Comparison of ENCODE assay signal across 8 cellular contexts in genomic region chr3:194134231-194134756, GRCh38. TPM values are rescaled to one million over a fixed set of nuclear protein-coding genes. Genes with fewer than 3 reads are reported as not detected.
A peak's percentile ranks its signal among the peaks of the same experiment; 100 is the strongest.
DNase-seq lines count a peak whose midpoint lies in the region; ATAC-seq, FAIRE-seq and TF ChIP-seq lines count a peak whose summit lies in the region.

No MANE protein-coding gene starts in this region.

- H3K4me1 ChIP-seq in breast epithelium = peaks cover 8 to 15% of the 10 kb centered on the region in 2 donors
- peaks cover 11 to 14% of the 10 kb centered on the region in 2 donors for H3K4me1 ChIP-seq in small intestine (ENCODE audit: control insufficient read depth in 2 of 2, insufficient read depth in 1 of 2, low read depth in 1 of 2, low read length in 1 of 2)

- 0 to 1% (median 0%) methylated on average over 23 to 71 of the region's 71 CpGs for WGBS in small intestine, 3 donors

- FAIRE-seq in small intestine (lab: Jason Lieb, UNC) = no peak

- H3K27ac ChIP-seq in breast epithelium = peak overlapping the region; percentile 99
- H3K27ac ChIP-seq in small intestine (ENCODE audit: low read depth in 1 of 2, low read length in 1 of 2) = peak overlapping the region; percentile 91 to 94

- intact Hi-C loops in CD14-positive monocyte (cut with micrococcal nuclease) = no loop called here
- intact Hi-C loops in breast epithelium (cut with DNase I; ENCODE audit: low total_unique reads) = loop anchor here (10.0 kb wide), 1 partner anchor 181 kb away; no protein-coding TSS in a partner anchor

- peak overlapping the region; percentile 58 to 89 (median 69) for H3K4me3 ChIP-seq in breast epithelium
- H3K4me3 ChIP-seq in small intestine (ENCODE audit: low read depth in 1 of 2, low read length in 2 of 2) = peak overlapping the region; percentile 65

- peaks cover 79 to 92% (median 82%) of the 10 kb centered on the region in 3 donors for H3K27me3 Mint-ChIP-seq in CD14-positive monocyte (ENCODE audit: low read depth in 3 of 3)
- H3K27me3 Mint-ChIP-seq in T-helper 17 cell = peaks cover 53% of the 10 kb centered on the region
- H3K27me3 Mint-ChIP-seq in immature natural killer cell (ENCODE audit: low read depth in 3 of 3) = peaks cover 52 to 61% (median 60%) of the 10 kb centered on the region in 3 donors

- H3K27ac Mint-ChIP-seq in CD14-positive monocyte (no peak overlapping the region), T-helper 17 cell (peak overlapping the region; percentile 66), immature natural killer cell (peak overlapping the region in 1 of 6 donors; percentile 83)

- peak; percentile 67 for DNase-seq in CD14-positive monocyte (ENCODE audit: low spot score)
- DNase-seq in T-helper 17 cell = peak; percentile 25 to 49 (median 42)
- DNase-seq in breast epithelium (ENCODE audit: low spot score in 2 of 2) = peak in 1 of 2 donors; percentile 69
- DNase-seq in immature natural killer cell = peak; percentile 72 to 82 (median 76)
- DNase-seq in small intestine = peak; percentile 49
- no peak for DNase-seq in NCI-H1048 (lab: John Stamatoyannopoulos, UW)

- H3K9me3 Mint-ChIP-seq in CD14-positive monocyte (peaks cover 0 to 35% (median 20%) of the 10 kb centered on the region in 7 donors), immature natural killer cell (peaks cover 0 to 2% (median 0%) of the 10 kb centered on the region in 6 donors)

- TF ChIP-seq CTCF in CD14-positive monocyte (IDR thresholded peaks at IDR 0.05) (no peak), breast epithelium (IDR thresholded peaks at IDR 0.05) (no peak)

- peak; percentile 18 for ATAC-seq in GM19463 (IDR thresholded peaks at IDR 0.05; ENCODE audit: unreplicated experiment)
- peak; percentile 13 for ATAC-seq in HG03521 (IDR thresholded peaks at IDR 0.05; ENCODE audit: unreplicated experiment)
- ATAC-seq in T-helper 17 cell = peak; percentile 12

- H3K36me3 ChIP-seq in breast epithelium = no peaks in the 10 kb centered on the region
- H3K36me3 ChIP-seq in small intestine (ENCODE audit: control insufficient read depth in 2 of 2, insufficient read depth in 2 of 2, low read length in 2 of 2) = no peaks in the 10 kb centered on the region

- TF ChIP-seq POLR2A in breast epithelium (IDR thresholded peaks at IDR 0.05) = no peak

- no peaks in the 10 kb centered on the region for H3K9me3 ChIP-seq in T-helper 17 cell (ENCODE audit: control insufficient read depth, low read length, poor library complexity, severe bottlenecking)
- H3K9me3 ChIP-seq in breast epithelium = no peaks in the 10 kb centered on the region
- no peaks in the 10 kb centered on the region for H3K9me3 ChIP-seq in small intestine (ENCODE audit: control insufficient read depth, low read depth)

- H3K4me3 Mint-ChIP-seq in CD14-positive monocyte (peak overlapping the region in 1 of 2 donors; percentile 82), T-helper 17 cell (peak overlapping the region; percentile 89), immature natural killer cell (peak overlapping the region in 1 of 5 donors; percentile 86)

- H3K4me1 Mint-ChIP-seq in CD14-positive monocyte (peaks cover 35% of the 10 kb centered on the region), T-helper 17 cell (peaks cover 40% of the 10 kb centered on the region), immature natural killer cell (peaks cover 29 to 36% of the 10 kb centered on the region in 2 donors)

- H3K36me3 Mint-ChIP-seq in CD14-positive monocyte (peaks cover 16 to 21% of the 10 kb centered on the region in 2 donors), T-helper 17 cell (ENCODE audit: low read depth) (peaks cover 7% of the 10 kb centered on the region), immature natural killer cell (no peaks in the 10 kb centered on the region)

- H3K27me3 ChIP-seq in breast epithelium (no peaks in the 10 kb centered on the region), small intestine (ENCODE audit: control insufficient read depth in 2 of 2, insufficient read depth in 2 of 2, low read length in 2 of 2) (no peaks in the 10 kb centered on the region)

RNA-seq across cellular contexts. Expression of gene HES1, which starts 1.7 kb away (rescaled TPM):
- polyA plus RNA-seq in CD14-positive monocyte (under 1 TPM; 0.17 to 0.26 TPM), immature natural killer cell (not detected), small intestine (10 to 100 TPM; 12.3 to 38.1 (median 17.0) TPM)
- total RNA-seq in T-helper 17 cell (1 to 10 TPM; 2.4 to 3.1 TPM), breast epithelium (100 to 1,000 TPM in 1 of 3 donors, 10 to 100 TPM in 1, 1 to 10 TPM in 1; 6.6 to 110 (median 87.2) TPM)

Comparison
In these comparisons a context has a peak if more than half of its experiments do, and no peak if none do; other contexts are left out.
1. RNA of gene HES1, which starts 1.7 kb away (polyA plus RNA-seq): 12.3 to 38.1 TPM in small intestine; 0.17 to 0.26 TPM in CD14-positive monocyte and not detected in immature natural killer cell; every median in the first group is over 10 times any median in the second.
2. Peak in every context shown above with its lines, with median percentiles within 50 percentile points of each other: ATAC-seq.